Comparison of ENCODE assay signal across 22 cellular contexts in the genomic region with DNA sequence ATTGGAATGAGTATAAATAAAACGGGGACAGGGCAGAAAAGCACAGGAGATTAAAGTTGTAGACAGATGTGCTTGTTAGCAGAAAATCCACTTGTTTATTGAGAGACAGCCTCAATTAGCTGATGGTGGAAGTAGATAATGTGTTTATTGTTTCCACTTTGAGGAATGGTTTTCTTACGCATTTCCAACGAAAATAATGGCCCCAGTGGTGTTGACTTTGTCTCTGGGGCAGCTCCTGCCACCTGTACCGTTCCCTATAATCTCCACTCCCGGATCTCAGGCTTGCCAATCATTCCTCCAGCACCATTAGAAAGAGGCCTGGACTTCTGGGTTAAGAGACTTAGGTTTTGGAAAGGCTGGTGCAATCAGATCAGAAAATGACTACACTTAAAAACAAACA.
"Had no signal": no experiment of that assay in that cellular context is flagged by ENCODE, and none has a peak within 500 bp of the region (broad histone marks: within the 10 kb centered on the region; RNA-seq: fewer than 3 reads in every experiment).

No MANE protein-coding gene starts in this region.

- H3K4me2 ChIP-seq: smooth muscle cell had no signal

- H3K4me1 Mint-ChIP-seq: stimulated activated memory B cell treated with anti-CD40 and anti-IgM and Interleukin-4, amounts not matched to agents 10 μg/mL and 1 μg/mL and 100 μg/mL, for 72 hours had no signal

- H3K4me3 Mint-ChIP-seq: activated T-cell treated with anti-CD3 and anti-CD28 coated beads, Interleukin-2, amount 50 U/mL, for 72 hours; stimulated activated memory B cell treated with anti-CD40 and anti-IgM and Interleukin-4, amounts not matched to agents 10 μg/mL and 1 μg/mL and 100 μg/mL, for 72 hours; type B pancreatic cell had no signal

- H3K27me3 Mint-ChIP-seq: stimulated activated memory B cell treated with anti-CD40 and anti-IgM and Interleukin-4, amounts not matched to agents 10 μg/mL and 1 μg/mL and 100 μg/mL, for 72 hours had no signal

- H3K36me3 ChIP-seq: ascending aorta, gastrocnemius medialis had no signal

- H3K27me3 ChIP-seq: ascending aorta, gastrocnemius medialis, testis had no signal

- H3K4me3 ChIP-seq: ascending aorta, coronary artery, gastrocnemius medialis, lung, psoas muscle, smooth muscle cell, testis had no signal

- H3K9me3 Mint-ChIP-seq: activated T-cell treated with anti-CD3 and anti-CD28 coated beads, Interleukin-2, amount 50 U/mL, for 72 hours; nephron progenitor cell; stimulated activated memory B cell treated with anti-CD40 and anti-IgM and Interleukin-4, amounts not matched to agents 10 μg/mL and 1 μg/mL and 100 μg/mL, for 72 hours; type B pancreatic cell had no signal

- H3K9me3 ChIP-seq: ascending aorta, gastrocnemius medialis, psoas muscle, testis had no signal

- H3K27ac Mint-ChIP-seq: activated T-cell treated with anti-CD3 and anti-CD28 coated beads, Interleukin-2, amount 50 U/mL, for 72 hours; stimulated activated memory B cell treated with anti-CD40 and anti-IgM and Interleukin-4, amounts not matched to agents 10 μg/mL and 1 μg/mL and 100 μg/mL, for 72 hours; type B pancreatic cell had no signal

- DNase-seq: activated CD4-positive, alpha-beta T cell treated with anti-CD3 and anti-CD28 coated beads, Interleukin-2, amount 50 U/mL, for 1 hour; activated CD8-positive, alpha-beta memory T cell treated with anti-CD3 and anti-CD28 coated beads for 24 hours; activated CD8-positive, alpha-beta memory T cell treated with anti-CD3 and anti-CD28 coated beads, Interleukin-2, amount 50 U/mL, for 48 hours; activated effector memory CD4-positive, alpha-beta T cell treated with anti-CD3 and anti-CD28 coated beads, Interleukin-2, amount 50 U/mL, for 16 hours; activated naive CD4-positive, alpha-beta T cell treated with anti-CD3 and anti-CD28 coated beads, Interleukin-2, amount 50 U/mL, for 16 hours; activated T-cell treated with anti-CD3 and anti-CD28 coated beads, Interleukin-2, amount 50 U/mL, for 72 hours; gastrocnemius medialis; head of caudate nucleus; kidney; nephron progenitor cell; psoas muscle; right cardiac atrium; stimulated activated CD4-positive, alpha-beta T cell treated with anti-CD3 and anti-CD28 coated beads, Interleukin-4, amount 100 ng/mL, for 24 hours; testis had no signal

- ATAC-seq: activated CD4-positive, CD25-positive, alpha-beta regulatory T cell treated with anti-CD3 and anti-CD28 coated beads, Interleukin-2, amount 50 U/mL, for 24 hours; activated T-cell treated with anti-CD3 and anti-CD28 coated beads, Interleukin-2, amount 50 U/mL, for 72 hours; gastrocnemius medialis; left lobe of liver; psoas muscle; right cardiac atrium; stimulated activated memory B cell treated with anti-CD40 and anti-IgM and Interleukin-4, amounts not matched to agents 10 μg/mL and 1 μg/mL and 100 μg/mL, for 72 hours had no signal

- H3K27ac ChIP-seq: ascending aorta, coronary artery, gastrocnemius medialis, psoas muscle, testis had no signal

- H3K4me1 ChIP-seq: ascending aorta, gastrocnemius medialis, psoas muscle, testis had no signal

- H3K36me3 Mint-ChIP-seq: stimulated activated memory B cell treated with anti-CD40 and anti-IgM and Interleukin-4, amounts not matched to agents 10 μg/mL and 1 μg/mL and 100 μg/mL, for 72 hours had no signal
